17 cellular contexts compared by ENCODE assay signal in genomic region chr2:118388771-118389170, GRCh38.
DNase-seq lines count a peak whose midpoint lies in the region; ATAC-seq and TF ChIP-seq lines count a peak whose summit lies in the region.
"Had no signal": no experiment of that assay in that cellular context is flagged by ENCODE, and none has a peak within 500 bp of the region (broad histone marks: within the 10 kb centered on the region; RNA-seq: fewer than 3 reads in every experiment).

No MANE protein-coding gene starts in this region.

- H3K9me3 Mint-ChIP-seq in Calu3 (ENCODE audit: low read depth, unreplicated experiment), result peaks cover 2% of the 10 kb centered on the region
- H3K9me3 Mint-ChIP-seq: activated T-helper 2 cell treated with anti-CD3 and anti-CD28 coated beads, Interferon-gamma antibody, Interleukin-2, Interleukin-4, amounts not matched to agents 10 μg/mL and 5 μg/mL and 100 μg/mL, durations not matched to agents 14 hours and 24 hours and 36 hours had no signal

- H3K4me1 ChIP-seq in fibroblast of lung (ENCODE audit: control insufficient read depth, extremely low read depth, insufficient read depth, low read length), result peaks cover 21% of the 10 kb centered on the region

- no peaks in the 10 kb centered on the region for H3K36me3 ChIP-seq in MG63
- no peaks in the 10 kb centered on the region for H3K36me3 ChIP-seq in fibroblast of lung (ENCODE audit: control insufficient read depth, insufficient read depth, low read length)
- H3K36me3 ChIP-seq: BLaER1 treated with 17β-estradiol and CSF1 and Interleukin-3, amounts not matched to agents 10 nM and 100 nM had no signal

- BruUV-seq in Calu3 (replicated peaks; lab: Mats Ljungman, UMichigan), result no TSS peak

- H3K9me3 ChIP-seq in MG63 (peaks cover 6% of the 10 kb centered on the region), fibroblast of lung (ENCODE audit: control insufficient read depth, insufficient read depth, low read depth, low read length) (no peaks in the 10 kb centered on the region)

- no peaks in the 10 kb centered on the region for H3K79me2 ChIP-seq in fibroblast of lung (ENCODE audit: control insufficient read depth, insufficient read depth, low read length)

- peak overlapping the region; percentile 64 for H3K4me3 Mint-ChIP-seq in Calu3 (ENCODE audit: low read depth, unreplicated experiment)
- H3K4me3 Mint-ChIP-seq: neural crest cell had no signal

- H3K27me3 ChIP-seq in MG63 (no peaks in the 10 kb centered on the region), fibroblast of lung (ENCODE audit: control insufficient read depth, insufficient read depth, low read length) (peaks cover 2% of the 10 kb centered on the region)
- H3K27me3 ChIP-seq: BLaER1 treated with 17β-estradiol and CSF1 and Interleukin-3, amounts not matched to agents 10 nM and 100 nM had no signal

- no peak overlapping the region for H3K27ac ChIP-seq in fibroblast of lung (ENCODE audit: insufficient read depth, low read length)
- H3K27ac ChIP-seq: BLaER1 treated with 17β-estradiol and CSF1 and Interleukin-3, amounts not matched to agents 10 nM and 100 nM had no signal

- no peak overlapping the region for H3K4me3 ChIP-seq in MG63
- no peak overlapping the region for H3K4me3 ChIP-seq in fibroblast of lung (replicated peaks in 1 of 4; ENCODE audit: control extremely low read depth in 1 of 4, insufficient read depth in 1 of 4, low read depth in 3 of 4, low read length in 4 of 4)
- H3K4me3 ChIP-seq in retinal pigment epithelial cell (ENCODE audit: low read length), result no peak overlapping the region
- H3K4me3 ChIP-seq: BLaER1 treated with 17β-estradiol and CSF1 and Interleukin-3, amounts not matched to agents 10 nM and 100 nM had no signal

- intact Hi-C loops in Calu3 (cut with micrococcal nuclease; ENCODE audit: unreplicated experiment), result loop anchor here (5.0 kb wide), 1 partner anchor 44 kb away; no protein-coding TSS in a partner anchor

- no peak overlapping the region for H2AFZ ChIP-seq in fibroblast of lung (ENCODE audit: low read length)

- no peaks in the 10 kb centered on the region for H3K27me3 Mint-ChIP-seq in Calu3 (ENCODE audit: unreplicated experiment)

- peak overlapping the region; percentile 94 for H3K27ac Mint-ChIP-seq in Calu3 (ENCODE audit: unreplicated experiment)
- H3K27ac Mint-ChIP-seq: activated T-helper 2 cell treated with anti-CD3 and anti-CD28 coated beads, Interferon-gamma antibody, Interleukin-2, Interleukin-4, amounts not matched to agents 10 μg/mL and 5 μg/mL and 100 μg/mL, durations not matched to agents 14 hours and 24 hours and 36 hours had no signal

- peaks cover 13% of the 10 kb centered on the region for H3K36me3 Mint-ChIP-seq in Calu3 (ENCODE audit: insufficient read depth, unreplicated experiment)

- CTCF ChIA-PET in Calu3 (lab: Charles Lee), result interaction anchor here (0.8 to 2.2 kb wide), 4 partner anchors 17 to 467 kb away, joined by 3 to 11 read pairs (median 4); no protein-coding TSS in a partner anchor

- DNase-seq in Calu3 (peak; percentile 17), MG63 (peak; percentile 81), fibroblast of lung (ENCODE audit: low read depth in 2 of 2) (peak; percentile 55 to 67), retinal pigment epithelial cell (ENCODE audit: low read depth) (peak; percentile 81), NCI-H748 (lab: John Stamatoyannopoulos, UW; ENCODE audit: unreplicated experiment) (no peak)
- no peak for DNase-seq in central memory CD4-positive, alpha-beta T cell
- DNase-seq: activated CD4-positive, CD25-positive, alpha-beta regulatory T cell; cerebellar nuclear complex; glutamatergic neuron; mesendoderm; NCI-H1436; retina; T-helper 2 cell had no signal

- TF ChIP-seq CTCF in Calu3 (IDR thresholded peaks at IDR 0.05; ENCODE audit: unreplicated experiment), result no peak
- no peak for TF ChIP-seq CTCF in fibroblast of lung (conservative IDR thresholded peaks at IDR 0.05 in 1 of 2, IDR thresholded peaks at IDR 0.05 in 1 of 2; ENCODE audit: low read depth in 1 of 2, low read length in 2 of 2)
- TF ChIP-seq CTCF in retinal pigment epithelial cell (conservative IDR thresholded peaks at IDR 0.05; ENCODE audit: low read depth, low read length), result no peak

- peak overlapping the region; percentile 45 for H3K4me2 ChIP-seq in fibroblast of lung (ENCODE audit: extremely low read depth, insufficient read depth, low read length)
- H3K4me2 ChIP-seq: BLaER1 treated with 17β-estradiol and CSF1 and Interleukin-3, amounts not matched to agents 10 nM and 100 nM had no signal

- no peak for ATAC-seq in HG03135 (IDR thresholded peaks at IDR 0.05; ENCODE audit: unreplicated experiment)

- peaks cover 27% of the 10 kb centered on the region for H3K4me1 Mint-ChIP-seq in Calu3 (ENCODE audit: low read depth, unreplicated experiment)
- H3K4me1 Mint-ChIP-seq: neural crest cell had no signal

- no peaks in the 10 kb centered on the region for H4K20me1 ChIP-seq in fibroblast of lung (ENCODE audit: control insufficient read depth, extremely low read depth, insufficient read depth, low read length)
- H4K20me1 ChIP-seq: BLaER1 treated with 17β-estradiol and CSF1 and Interleukin-3, amounts not matched to agents 10 nM and 100 nM had no signal

- H3K9ac ChIP-seq in fibroblast of lung (ENCODE audit: insufficient read depth, low read length), result no peak overlapping the region
- H3K9ac ChIP-seq: BLaER1 treated with 17β-estradiol and CSF1 and Interleukin-3, amounts not matched to agents 10 nM and 100 nM had no signal

Comparison
In these comparisons a context has a peak if more than half of its experiments do, and no peak if none do; other contexts are left out.
1. DNase-seq: peak in Calu3 (single experiment), MG63 (single experiment), fibroblast of lung (2 of 2) and retinal pigment epithelial cell (single experiment); none in central memory CD4-positive, alpha-beta T cell (single experiment) and NCI-H748 (single experiment).